In genomic region chr4:15003441-15003890, GRCh38 we compare ENCODE assay signal across 8 cellular contexts. TPM values are rescaled to one million over a fixed set of nuclear protein-coding genes. Genes with fewer than 3 reads are reported as not detected.
DNase-seq lines count a peak whose midpoint lies in the region; ATAC-seq and TF ChIP-seq lines count a peak whose summit lies in the region.

No MANE protein-coding gene starts in this region.

- no peak overlapping the region for H3K4me2 ChIP-seq in KMS-11
- peak overlapping the region; percentile 89 for H3K4me2 ChIP-seq in neural progenitor cell

- peak in 4 of 5 donors; percentile 44 to 76 (median 65) for DNase-seq in CD8-positive, alpha-beta memory T cell
- no peak for DNase-seq in activated T-cell treated with anti-CD3 and anti-CD28 coated beads, Interleukin-2, amount 50 U/mL, for 24 hours
- peak; percentile 22 for DNase-seq in fibroblast of peridontal ligament (ENCODE audit: extremely low read depth)
- DNase-seq in neural progenitor cell (ENCODE audit: low spot score): peak; percentile 63
- DNase-seq in suprapubic skin (ENCODE audit: low spot score in 2 of 2): peak; percentile 82 to 85

- H3K4me3 ChIP-seq in CD8-positive, alpha-beta memory T cell (ENCODE audit: low read length): peak overlapping the region; percentile 77
- H3K4me3 ChIP-seq in KMS-11 (IDR thresholded peaks at IDR 0.05; ENCODE audit: insufficient read depth, low read depth, low read length) (peak overlapping the region; percentile 11), neural progenitor cell (peak overlapping the region; percentile 74), suprapubic skin (peak overlapping the region; percentile 100)

- TF ChIP-seq CTCF in KMS-11 (conservative IDR thresholded peaks at IDR 0.05; ENCODE audit: low read depth, low read length): no peak
- no peak for TF ChIP-seq CTCF in neural progenitor cell (IDR thresholded peaks at IDR 0.05)
- no peak for TF ChIP-seq CTCF in suprapubic skin (IDR thresholded peaks at IDR 0.05)

- H3K9me3 Mint-ChIP-seq in CD8-positive, alpha-beta memory T cell: no peaks in the 10 kb centered on the region
- H3K9me3 Mint-ChIP-seq in activated T-cell treated with anti-CD3 and anti-CD28 coated beads, Interleukin-2, amount 50 U/mL, for 24 hours: no peaks in the 10 kb centered on the region
- no peaks in the 10 kb centered on the region for H3K9me3 Mint-ChIP-seq in neural progenitor cell

- no CpG with 5 or more reads among the region's 58 CpGs for WGBS in suprapubic skin

- H3K9me3 ChIP-seq in CD8-positive, alpha-beta memory T cell (ENCODE audit: low read length): no peaks in the 10 kb centered on the region
- no peaks in the 10 kb centered on the region for H3K9me3 ChIP-seq in neural progenitor cell (ENCODE audit: low read depth)
- no peaks in the 10 kb centered on the region for H3K9me3 ChIP-seq in suprapubic skin

- H2AFZ ChIP-seq in KMS-11 (ENCODE audit: low read depth) (no peak overlapping the region), neural progenitor cell (replicated peaks) (peak overlapping the region; percentile 83)

- ATAC-seq in GM21423 (IDR thresholded peaks at IDR 0.05; ENCODE audit: unreplicated experiment): peak; percentile 13
- ATAC-seq in GM18870 (IDR thresholded peaks at IDR 0.05; ENCODE audit: unreplicated experiment): no peak

- no peak for TF ChIP-seq EP300 in suprapubic skin (IDR thresholded peaks at IDR 0.05)

- no peak for TF ChIP-seq POLR2A in suprapubic skin (IDR thresholded peaks at IDR 0.05)

- H3K4me1 Mint-ChIP-seq in CD8-positive, alpha-beta memory T cell: peaks cover 31 to 44% (median 38%) of the 10 kb centered on the region in 3 donors
- peaks cover 31% of the 10 kb centered on the region for H3K4me1 Mint-ChIP-seq in activated T-cell treated with anti-CD3 and anti-CD28 coated beads, Interleukin-2, amount 50 U/mL, for 24 hours (ENCODE audit: low read depth)
- H3K4me1 Mint-ChIP-seq in neural progenitor cell: peaks cover 9% of the 10 kb centered on the region

- CTCF ChIA-PET in CD8-positive, alpha-beta memory T cell (lab: Charles Lee): interaction anchor here (1.4 to 1.6 kb wide), 2 partner anchors 398 to 651 kb away, joined by 3 to 4 read pairs; no protein-coding TSS in a partner anchor

- no peaks in the 10 kb centered on the region for H3K27me3 ChIP-seq in CD8-positive, alpha-beta memory T cell (ENCODE audit: insufficient read depth, low read length, poor library complexity, severe bottlenecking)
- H3K27me3 ChIP-seq in KMS-11 (ENCODE audit: insufficient read depth, low read depth): no peaks in the 10 kb centered on the region
- H3K27me3 ChIP-seq in neural progenitor cell: peaks cover 35% of the 10 kb centered on the region
- H3K27me3 ChIP-seq in suprapubic skin: no peaks in the 10 kb centered on the region

- H3K4me1 ChIP-seq in CD8-positive, alpha-beta memory T cell (ENCODE audit: insufficient read depth, low read length): peaks cover 11% of the 10 kb centered on the region
- H3K4me1 ChIP-seq in KMS-11 (ENCODE audit: low read depth, poor library complexity, severe bottlenecking) (peaks cover 9% of the 10 kb centered on the region), neural progenitor cell (peaks cover 6% of the 10 kb centered on the region), suprapubic skin (peaks cover 34% of the 10 kb centered on the region)

- peak overlapping the region; percentile 98 for H3K9ac ChIP-seq in KMS-11
- no peak overlapping the region for H3K9ac ChIP-seq in neural progenitor cell

- POLR2A ChIA-PET in CD8-positive, alpha-beta memory T cell (lab: Charles Lee): interaction anchor here (0.7 to 1.5 kb wide), 3 partner anchors 15 to 651 kb away, joined by 4 to 5 read pairs (median 5); partner anchors contain the start of gene FBXL5

- H3F3A ChIP-seq in neural progenitor cell (ENCODE audit: low read depth): peaks cover 14% of the 10 kb centered on the region

- H3K27ac Mint-ChIP-seq in CD8-positive, alpha-beta memory T cell: peak overlapping the region in 5 of 8 donors; percentile 54 to 100 (median 71)
- peak overlapping the region; percentile 79 for H3K27ac Mint-ChIP-seq in activated T-cell treated with anti-CD3 and anti-CD28 coated beads, Interleukin-2, amount 50 U/mL, for 24 hours
- no peak overlapping the region for H3K27ac Mint-ChIP-seq in neural progenitor cell

- no peaks in the 10 kb centered on the region for H3K36me3 ChIP-seq in CD8-positive, alpha-beta memory T cell (ENCODE audit: insufficient read depth, low read length)
- 0 out of 2 replicates have a peak, but pooled peaks cover 4% of the 10 kb centered on the region for H3K36me3 ChIP-seq in KMS-11 (ENCODE audit: insufficient read depth)
- no peaks in the 10 kb centered on the region for H3K36me3 ChIP-seq in neural progenitor cell
- peaks cover 2% of the 10 kb centered on the region for H3K36me3 ChIP-seq in suprapubic skin

- H3K4me3 Mint-ChIP-seq in CD8-positive, alpha-beta memory T cell: peak overlapping the region; percentile 74 to 100 (median 90)
- peak overlapping the region; percentile 87 for H3K4me3 Mint-ChIP-seq in activated T-cell treated with anti-CD3 and anti-CD28 coated beads, Interleukin-2, amount 50 U/mL, for 24 hours
- peak overlapping the region; percentile 79 for H3K4me3 Mint-ChIP-seq in neural progenitor cell

- peaks cover 26% of the 10 kb centered on the region; the same call in 1 of the 2 replicates for H4K20me1 ChIP-seq in KMS-11 (ENCODE audit: insufficient read depth)
- H4K20me1 ChIP-seq in neural progenitor cell (ENCODE audit: low read depth): peaks cover 16% of the 10 kb centered on the region

- H3K27me3 Mint-ChIP-seq in CD8-positive, alpha-beta memory T cell: peaks cover 0 to 1% of the 10 kb centered on the region in 2 donors
- H3K27me3 Mint-ChIP-seq in activated T-cell treated with anti-CD3 and anti-CD28 coated beads, Interleukin-2, amount 50 U/mL, for 24 hours: no peaks in the 10 kb centered on the region
- peaks cover 13% of the 10 kb centered on the region for H3K27me3 Mint-ChIP-seq in neural progenitor cell (ENCODE audit: insufficient read depth, low read depth)

- peak overlapping the region; percentile 99 for H3K27ac ChIP-seq in CD8-positive, alpha-beta memory T cell (ENCODE audit: low read depth, low read length)
- H3K27ac ChIP-seq in KMS-11 (peak overlapping the region; percentile 98), neural progenitor cell (no peak overlapping the region), suprapubic skin (peak overlapping the region; percentile 99)

- peaks cover 0 to 27% (median 4%) of the 10 kb centered on the region in 3 donors for H3K36me3 Mint-ChIP-seq in CD8-positive, alpha-beta memory T cell
- peaks cover 11% of the 10 kb centered on the region for H3K36me3 Mint-ChIP-seq in activated T-cell treated with anti-CD3 and anti-CD28 coated beads, Interleukin-2, amount 50 U/mL, for 24 hours (ENCODE audit: low read depth)
- H3K36me3 Mint-ChIP-seq in neural progenitor cell: no peaks in the 10 kb centered on the region

- H3K79me2 ChIP-seq in KMS-11 (ENCODE audit: insufficient read depth, low read depth) (peaks cover 45% of the 10 kb centered on the region), neural progenitor cell (ENCODE audit: low read depth) (no peaks in the 10 kb centered on the region)

RNA-seq across cellular contexts. Expression of gene CPEB2, which starts 1.2 kb away (rescaled TPM):
- total RNA-seq in CD8-positive, alpha-beta memory T cell: 1 to 10 TPM; 9.1 to 9.3 TPM
- 0.84 TPM for polyA plus RNA-seq in CD8-positive, alpha-beta memory T cell
- total RNA-seq in neural progenitor cell (ENCODE audit: low replicate concordance): 1.3 and 1.9 TPM in 2 replicates
- total RNA-seq in suprapubic skin: 10 to 100 TPM; 43.6 to 70.1 (median 49.8) TPM

Comparison
In these comparisons a context has a peak if more than half of its experiments do, and no peak if none do; other contexts are left out.
1. H3K4me3 ChIP-seq: peak in every context shown above with its lines; median percentile 100 in suprapubic skin; 77 in CD8-positive, alpha-beta memory T cell; 74 in neural progenitor cell; 11 in KMS-11.
2. RNA of gene CPEB2, which starts 1.2 kb away (total RNA-seq): 43.6 to 70.1 TPM in suprapubic skin; 9.1 to 9.3 TPM in CD8-positive, alpha-beta memory T cell and 1.3 to 1.9 TPM in neural progenitor cell; every median in the first group is over 4 times any median in the second.
3. Peak in every context shown above with its lines, with median percentiles within 50 percentile points of each other: H3K4me3 Mint-ChIP-seq.